12 cellular contexts compared by ENCODE assay signal in genomic region chr11:67384851-67385366, GRCh38. TPM values are rescaled to one million over a fixed set of nuclear protein-coding genes. Genes with fewer than 3 reads are reported as not detected.
DNase-seq lines count a peak whose midpoint lies in the region; ATAC-seq and TF ChIP-seq lines count a peak whose summit lies in the region.
"Had no signal": no experiment of that assay in that cellular context is flagged by ENCODE, and none has a peak within 500 bp of the region (broad histone marks: within the 10 kb centered on the region; RNA-seq: fewer than 3 reads in every experiment).

No MANE protein-coding gene starts in this region.

- no peaks in the 10 kb centered on the region for H3K4me1 ChIP-seq in BE2C

- H3K27me3 ChIP-seq in brain microvascular endothelial cell (replicated peaks), result no peaks in the 10 kb centered on the region
- no peaks in the 10 kb centered on the region for H3K27me3 ChIP-seq in BE2C

- in situ Hi-C loops in brain microvascular endothelial cell (cut with HindIII; ENCODE audit: low pct_ligation_motif_present, low sequenced_read_pairs), result no loop called here

- no peak overlapping the region for H3K27ac ChIP-seq in brain microvascular endothelial cell

- DNase-seq in COR-L47 (lab: John Stamatoyannopoulos, UW) (peak; percentile 55), NCI-H1105 treated with DMSO at 0.1 percent for 48 hours (lab: John Stamatoyannopoulos, UW) (peak; percentile 65), brain microvascular endothelial cell (peak; percentile 24), medulla oblongata (ENCODE audit: extremely low spot score) (peak; percentile 79), BE2C (no peak), activated gamma-delta T cell treated with Interleukin-2 at 50 U/mL for 16 hours (no peak)
- DNase-seq: activated CD4-positive, alpha-beta T cell treated with anti-CD3 and anti-CD28 coated beads, Interleukin-2, amount 10 ng/mL, durations not matched to agents 24 days and 14 days; CD8-positive, alpha-beta T cell had no signal

- no peak overlapping the region for H3K4me3 ChIP-seq in brain microvascular endothelial cell (ENCODE audit: low read depth, low read length)
- no peak overlapping the region for H3K4me3 ChIP-seq in BE2C (ENCODE audit: low read depth, low read length)
- H3K4me3 ChIP-seq: coronary artery had no signal

- H3K9me3 ChIP-seq in BE2C, result no peaks in the 10 kb centered on the region

- ATAC-seq in GM18870 (IDR thresholded peaks at IDR 0.05; ENCODE audit: unreplicated experiment) (no peak), HG03457 (IDR thresholded peaks at IDR 0.05; ENCODE audit: unreplicated experiment) (no peak)
- ATAC-seq: CD8-positive, alpha-beta T cell; stimulated activated effector memory CD8-positive, alpha-beta T cell treated with anti-CD3 and anti-CD28 coated beads, Interleukin-12 subunit alpha, Interleukin-12 subunit beta, amount 100 ng/mL, for 72 hours had no signal

- H3K36me3 ChIP-seq in brain microvascular endothelial cell (replicated peaks) (no peaks in the 10 kb centered on the region), BE2C (no peaks in the 10 kb centered on the region)

- TF ChIP-seq CTCF in brain microvascular endothelial cell (IDR thresholded peaks at IDR 0.05; ENCODE audit: low read depth, low read length, missing control alignments), result no peak
- TF ChIP-seq CTCF in BE2C (IDR thresholded peaks at IDR 0.05; ENCODE audit: low read depth, low read length), result no peak

RNA-seq across cellular contexts. Expression of gene RAD9A, which starts 6.9 kb away (rescaled TPM):
- polyA plus RNA-seq in BE2C (2012; ENCODE audit: insufficient read depth, insufficient read length, low read depth), result 26.6 TPM

RNA-seq across cellular contexts. Expression of gene CLCF1, which starts 11.5 kb away (rescaled TPM):
- polyA plus RNA-seq in BE2C (2012; ENCODE audit: insufficient read depth, insufficient read length, low read depth), result 0.59 TPM

RNA-seq across cellular contexts. Expression of gene PPP1CA, which starts 16.7 kb away (rescaled TPM):
- 497 TPM for polyA plus RNA-seq in BE2C (2012; ENCODE audit: insufficient read depth, insufficient read length, low read depth)

RNA-seq across cellular contexts. Expression of gene TBC1D10C, which starts 19.0 kb away (rescaled TPM):
- polyA plus RNA-seq in BE2C (2012; ENCODE audit: insufficient read depth, insufficient read length, low read depth), result 0.45 TPM

RNA-seq across cellular contexts. Expression of gene CARNS1, which starts 30.6 kb away (rescaled TPM):
- polyA plus RNA-seq in BE2C (2012; ENCODE audit: insufficient read depth, insufficient read length, low read depth), result 0.66 TPM

Comparison
In these comparisons a context has a peak if more than half of its experiments do, and no peak if none do; other contexts are left out.
1. DNase-seq: peak in COR-L47 (single experiment), NCI-H1105 treated with DMSO at 0.1 percent for 48 hours (single experiment), brain microvascular endothelial cell (single experiment) and medulla oblongata (single experiment); none in BE2C (single experiment) and activated gamma-delta T cell treated with Interleukin-2 at 50 U/mL for 16 hours (single experiment).